In genomic region chr18:34358923-34359322, GRCh38 we compare ENCODE assay signal across 11 cellular contexts.
DNase-seq lines count a peak whose midpoint lies in the region; ATAC-seq and TF ChIP-seq lines count a peak whose summit lies in the region.
"Had no signal": no experiment of that assay in that cellular context is flagged by ENCODE, and none has a peak within 500 bp of the region (broad histone marks: within the 10 kb centered on the region; RNA-seq: fewer than 3 reads in every experiment).

No MANE protein-coding gene starts in this region.

- peak; percentile 15 for TF ChIP-seq CTCF in GM13977 (IDR thresholded peaks at IDR 0.05; ENCODE audit: extremely low read depth, insufficient read depth, missing control alignments)

- peak; percentile 38 for DNase-seq in GM13977 (ENCODE audit: low spot score)
- no peak for DNase-seq in effector CD4-positive, alpha-beta T cell
- no peak for DNase-seq in NCI-H510A (lab: John Stamatoyannopoulos, UW)
- DNase-seq in activated naive CD4-positive, alpha-beta T cell treated with anti-CD3 and anti-CD28 coated beads, Interleukin-2, amount 50 U/mL, for 16 hours: no peak
- no peak for DNase-seq in HT-29 (ENCODE audit: low spot score)
- DNase-seq: heart right ventricle, NCI-H2029 treated with DMSO at 0.1 percent for 48 hours had no signal

- in situ Hi-C loops in GM13977 (cut with MboI; ENCODE audit: low pct_unique_long_range_greater_than_20kb, low sequenced_read_pairs, unreplicated experiment): no loop called here

- ATAC-seq in GM19328 (IDR thresholded peaks at IDR 0.05; ENCODE audit: unreplicated experiment) (peak; percentile 63), HG02642 (IDR thresholded peaks at IDR 0.05; ENCODE audit: poor library complexity, unreplicated experiment) (peak; percentile 86), HG03469 (IDR thresholded peaks at IDR 0.05; ENCODE audit: unreplicated experiment) (peak; percentile 65)
- ATAC-seq: HCT116 had no signal
